In the genomic region with DNA sequence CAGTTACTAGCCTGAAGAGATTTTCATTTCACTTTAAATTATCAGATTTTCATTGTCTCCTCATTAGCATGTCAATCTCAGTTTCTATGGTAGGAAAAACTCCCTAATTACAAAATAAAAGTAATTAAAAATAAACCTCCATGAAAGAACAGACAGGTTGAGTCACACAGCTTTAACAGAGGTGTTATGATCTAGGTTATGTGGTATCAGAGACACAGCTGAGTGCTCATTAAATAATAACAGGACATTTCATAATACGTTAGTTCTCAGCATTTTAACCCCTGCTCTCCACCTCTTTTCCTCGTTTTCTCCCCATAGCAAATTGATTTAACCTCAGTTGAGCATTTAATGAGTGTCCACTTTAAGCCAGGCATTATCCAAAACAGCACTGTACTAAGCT, we compare ENCODE assay signal across 14 cellular contexts. TPM values are rescaled to one million over a fixed set of nuclear protein-coding genes. Genes with fewer than 3 reads are reported as not detected.
DNase-seq lines count a peak whose midpoint lies in the region; ATAC-seq and TF ChIP-seq lines count a peak whose summit lies in the region.
"Had no signal": no experiment of that assay in that cellular context is flagged by ENCODE, and none has a peak within 500 bp of the region (broad histone marks: within the 10 kb centered on the region; RNA-seq: fewer than 3 reads in every experiment).

No MANE protein-coding gene starts in this region.

- H3K4me3 ChIP-seq in IMR-90 (ENCODE audit: insufficient read depth, low read depth, low read length) (no peak overlapping the region), endodermal cell (ENCODE audit: low read length) (no peak overlapping the region), left lung (no peak overlapping the region)

- WGBS in IMR-90 (ENCODE audit: extremely low coverage in 2 of 2, insufficient read length in 1 of 2), 2 experiments, result 94% methylated on average over 2 of the region's 2 CpGs; no CpG with 5 or more reads in 1 of the 2 experiments
- 87 to 94% methylated on average over 2 of the region's 2 CpGs for WGBS in endodermal cell (ENCODE audit: insufficient coverage in 1 of 2, insufficient read length in 1 of 2), 2 experiments

- no peaks in the 10 kb centered on the region for H3K36me3 Mint-ChIP-seq in endodermal cell (ENCODE audit: low read depth)
- H3K36me3 Mint-ChIP-seq in activated CD4-positive, alpha-beta memory T cell treated with anti-CD3 and anti-CD28 coated beads for 36 hours, result no peaks in the 10 kb centered on the region

- TF ChIP-seq RAD21 in IMR-90 (IDR thresholded peaks at IDR 0.05; ENCODE audit: low read length), result no peak

- H4K5ac ChIP-seq in IMR-90 (ENCODE audit: low read depth, low read length), result no peak overlapping the region

- H3K79me1 ChIP-seq in IMR-90 (ENCODE audit: low read depth in 1 of 2, low read length in 2 of 2), result peaks cover 3 to 10% of the 10 kb centered on the region in 2 experiments; a peak in 2 of 4 replicates

- H3K36me3 ChIP-seq in IMR-90 (ENCODE audit: control insufficient read depth, insufficient read depth, low read length) (no peaks in the 10 kb centered on the region), endodermal cell (ENCODE audit: control insufficient read depth, insufficient read depth, low read length) (no peaks in the 10 kb centered on the region), left lung (no peaks in the 10 kb centered on the region)

- H2BK5ac ChIP-seq in IMR-90 (ENCODE audit: low read depth, low read length, poor library complexity, severe bottlenecking), result no peak overlapping the region

- H3K18ac ChIP-seq in IMR-90 (ENCODE audit: low read depth, low read length), result peak overlapping the region; percentile 51; the same call in 1 of the 2 replicates

- no peak overlapping the region for H4K91ac ChIP-seq in IMR-90 (ENCODE audit: insufficient read depth, low read depth, low read length)

- POLR2A ChIA-PET in IMR-90 (lab: Charles Lee; ENCODE audit: unreplicated experiment), result no interaction called here
- POLR2A ChIA-PET in activated CD4-positive, alpha-beta memory T cell treated with anti-CD3 and anti-CD28 coated beads for 36 hours (lab: Charles Lee), result no interaction called here

- H3K4me1 ChIP-seq in IMR-90 (ENCODE audit: control insufficient read depth, insufficient read depth, low read length) (peaks cover 4% of the 10 kb centered on the region; the same call in 1 of the 2 replicates), endodermal cell (ENCODE audit: control insufficient read depth, insufficient read depth, low read length) (peaks cover 11% of the 10 kb centered on the region), left lung (no peaks in the 10 kb centered on the region)
- H3K4me1 ChIP-seq: Caco-2 had no signal

- H2AK9ac ChIP-seq in IMR-90 (replicated peaks; ENCODE audit: low read depth, low read length, poor library complexity), result no peak overlapping the region

- H3K14ac ChIP-seq in IMR-90 (replicated peaks; ENCODE audit: low read depth, low read length), result no peak overlapping the region

- no peak overlapping the region for H2BK20ac ChIP-seq in IMR-90 (ENCODE audit: low read depth, low read length)

- H2BK15ac ChIP-seq in IMR-90 (ENCODE audit: low read depth, low read length), result 0 out of 3 replicates have a peak overlapping the region, but pooled peaks have one; percentile 5

- H3K27ac Mint-ChIP-seq in endodermal cell, result peak overlapping the region; percentile 12
- H3K27ac Mint-ChIP-seq in activated CD4-positive, alpha-beta memory T cell treated with anti-CD3 and anti-CD28 coated beads for 36 hours, result no peak overlapping the region
- H3K27ac Mint-ChIP-seq: CD4-positive, alpha-beta T cell had no signal

- no peak overlapping the region for H2AK5ac ChIP-seq in IMR-90 (ENCODE audit: low read depth, low read length)

- H3K4me2 ChIP-seq in IMR-90 (ENCODE audit: low read depth, low read length), result no peak overlapping the region

- H2AFZ ChIP-seq in IMR-90 (replicated peaks; ENCODE audit: low read length, poor library complexity), result no peak overlapping the region

- no TSS peak for BruUV-seq in IMR-90 (replicated peaks; lab: Mats Ljungman, UMichigan)

- no peaks in the 10 kb centered on the region for H3K27me3 ChIP-seq in IMR-90 (ENCODE audit: control insufficient read depth, insufficient read depth, low read length)
- H3K27me3 ChIP-seq in endodermal cell (ENCODE audit: control insufficient read depth, insufficient read depth, low read length, poor library complexity, severe bottlenecking), result no peaks in the 10 kb centered on the region
- no peaks in the 10 kb centered on the region for H3K27me3 ChIP-seq in left lung

- H3K27me3 Mint-ChIP-seq in endodermal cell (ENCODE audit: insufficient read depth), result no peaks in the 10 kb centered on the region
- H3K27me3 Mint-ChIP-seq in activated CD4-positive, alpha-beta memory T cell treated with anti-CD3 and anti-CD28 coated beads for 36 hours, result no peaks in the 10 kb centered on the region

- no peaks in the 10 kb centered on the region for H4K20me1 ChIP-seq in IMR-90 (ENCODE audit: insufficient read depth, low read length)

- ATAC-seq in GM18502 (IDR thresholded peaks at IDR 0.05; ENCODE audit: poor library complexity, unreplicated experiment), result peak; percentile 1
- no peak for ATAC-seq in IMR-90 (ENCODE audit: low read depth)
- peak; percentile 29 for ATAC-seq in left lung
- no peak for ATAC-seq in omental fat pad (ENCODE audit: low FRiP score)

- H3K9me3 ChIP-seq in IMR-90 (ENCODE audit: control insufficient read depth, insufficient read depth, low read length), result no peaks in the 10 kb centered on the region
- H3K9me3 ChIP-seq in endodermal cell (ENCODE audit: control insufficient read depth, low read length), result no peaks in the 10 kb centered on the region
- no peaks in the 10 kb centered on the region for H3K9me3 ChIP-seq in left lung
- H3K9me3 ChIP-seq: Caco-2 had no signal

- TF ChIP-seq POLR2A in IMR-90 (IDR thresholded peaks at IDR 0.05; ENCODE audit: low read depth, low read length), result no peak

- intact Hi-C loops in IMR-90 (cut with micrococcal nuclease), result no loop called here
- intact Hi-C loops in left lung (cut with DNase I), result no loop called here
- intact Hi-C loops in activated CD4-positive, alpha-beta memory T cell treated with anti-CD3 and anti-CD28 coated beads for 36 hours (cut with micrococcal nuclease), result no loop called here

- H3K4me1 Mint-ChIP-seq in endodermal cell, result peaks cover 33% of the 10 kb centered on the region
- no peaks in the 10 kb centered on the region for H3K4me1 Mint-ChIP-seq in activated CD4-positive, alpha-beta memory T cell treated with anti-CD3 and anti-CD28 coated beads for 36 hours (ENCODE audit: low read depth)

- H3K27ac ChIP-seq in IMR-90 (ENCODE audit: insufficient read depth, low read length) (no peak overlapping the region), endodermal cell (ENCODE audit: low read depth, low read length) (no peak overlapping the region), left lung (no peak overlapping the region)

- DNase-seq in IMR-90 (no peak), endodermal cell (no peak), left lung (no peak), pons (ENCODE audit: low spot score) (no peak), omental fat pad (ENCODE audit: low spot score) (no peak), midbrain (lab: John Stamatoyannopoulos, UW) (no peak)
- no peak for DNase-seq in activated CD4-positive, alpha-beta memory T cell treated with anti-CD3 and anti-CD28 coated beads for 36 hours
- DNase-seq: Caco-2; CD4-positive, alpha-beta T cell; NCI-H1092; NK-92 treated with Interleukin-12 subunit alpha and Interleukin-12 subunit beta, amount 100 ng/mL, for 24 hours; SIG-M5 had no signal

- no peak overlapping the region for H3K4ac ChIP-seq in IMR-90 (ENCODE audit: low read depth, low read length)

- in situ Hi-C loops in IMR-90 (cut with MboI; ENCODE audit: low sequenced_read_pairs), result no loop called here

- H3K56ac ChIP-seq in IMR-90 (ENCODE audit: extremely low read depth, insufficient read depth, low read length), result no peak overlapping the region

- no peak overlapping the region for H3K4me3 Mint-ChIP-seq in endodermal cell
- H3K4me3 Mint-ChIP-seq in activated CD4-positive, alpha-beta memory T cell treated with anti-CD3 and anti-CD28 coated beads for 36 hours, result no peak overlapping the region
- H3K4me3 Mint-ChIP-seq: CD4-positive, alpha-beta T cell had no signal

- no peaks in the 10 kb centered on the region for H3K9me3 Mint-ChIP-seq in endodermal cell
- no peaks in the 10 kb centered on the region for H3K9me3 Mint-ChIP-seq in activated CD4-positive, alpha-beta memory T cell treated with anti-CD3 and anti-CD28 coated beads for 36 hours
- H3K9me3 Mint-ChIP-seq: CD4-positive, alpha-beta T cell had no signal

- no peak overlapping the region for H4K8ac ChIP-seq in IMR-90 (ENCODE audit: low read depth in 2 of 2, low read length in 2 of 2)

- CTCF ChIA-PET in IMR-90 (lab: Yijun Ruan, JAX), result no interaction called here
- CTCF ChIA-PET in activated CD4-positive, alpha-beta memory T cell treated with anti-CD3 and anti-CD28 coated beads for 36 hours (lab: Charles Lee), result no interaction called here

- dilution Hi-C loops in IMR-90 (cut with HindIII; ENCODE audit: low sequenced_read_pairs, unreplicated experiment), result no loop called here

- no peak overlapping the region for H2BK120ac ChIP-seq in IMR-90 (ENCODE audit: low read depth, low read length)

- H3K9me1 ChIP-seq in IMR-90 (ENCODE audit: insufficient read depth, low read length), result no peaks in the 10 kb centered on the region

- H3K9ac ChIP-seq in IMR-90 (ENCODE audit: low read depth, low read length) (no peak overlapping the region), endodermal cell (ENCODE audit: extremely low read depth, low read length, poor library complexity, severe bottlenecking) (no peak overlapping the region)

- H3K23ac ChIP-seq in IMR-90 (ENCODE audit: low read depth, low read length), result no peak overlapping the region

- TF ChIP-seq CTCF in IMR-90 (conservative IDR thresholded peaks at IDR 0.05; ENCODE audit: low read depth, low read length) (no peak), endodermal cell (conservative IDR thresholded peaks at IDR 0.05) (no peak), left lung (IDR thresholded peaks at IDR 0.05) (no peak), omental fat pad (IDR thresholded peaks at IDR 0.05) (no peak)

TF ChIP-seq in IMR-90, 13 proteins besides CTCF, POLR2A, EP300 and RAD21 (continues in another document):
- no peak for TF ChIP-seq RCOR1 (IDR thresholded peaks at IDR 0.05; ENCODE audit: insufficient replicate concordance, low read length)

RNA-seq across cellular contexts. Expression of a gene that starts 21.9 kb away (rescaled TPM):
- total RNA-seq in IMR-90 (2012; rRNA removed) (19.7 and 20.0 TPM in 2 replicates), endodermal cell (10 to 100 TPM; 34.0 to 39.1 TPM), left lung (10 to 100 TPM; 12.6 to 19.3 TPM), omental fat pad (10 to 100 TPM; 15.9 to 46.4 (median 25.3) TPM)
- polyA plus RNA-seq in IMR-90 (2012; rRNA removed), result 71.7 and 75.6 TPM in 2 replicates
- polyA plus RNA-seq in IMR-90 (2012; cell fraction: cytosol; rRNA removed), result 33.6 and 78.1 TPM in 2 replicates
- polyA plus RNA-seq in IMR-90 (2012; cell fraction: nucleus; rRNA removed; ENCODE audit: low replicate concordance), result 167 and 172 TPM in 2 replicates
- 207 TPM for polyA plus RNA-seq in endodermal cell (2013, experiment 1 of 2)
- polyA plus RNA-seq in endodermal cell (2013, experiment 2 of 2), result 174 TPM
- under 1 TPM; 0.34 to 0.55 TPM for total RNA-seq in activated CD4-positive, alpha-beta memory T cell treated with anti-CD3 and anti-CD28 coated beads for 36 hours
- total RNA-seq: OCI-LY7 had no signal

Comparison
In these comparisons a context has a peak if more than half of its experiments do, and no peak if none do; other contexts are left out.
1. ATAC-seq: peak in GM18502 (single experiment) and left lung (single experiment); none in IMR-90 (single experiment) and omental fat pad (single experiment).
2. RNA of a gene that starts 21.9 kb away (total RNA-seq): 34.0 to 39.1 TPM in endodermal cell, 15.9 to 46.4 TPM in omental fat pad, 19.7 to 20.0 TPM in IMR-90 and 12.6 to 19.3 TPM in left lung; 0.34 to 0.55 TPM in activated CD4-positive, alpha-beta memory T cell treated with anti-CD3 and anti-CD28 coated beads for 36 hours; every median in the first group is over 4 times any median in the second.